Comparison of ENCODE assay signal across 1 cellular context in genomic region chr6:115997990-115998585, GRCh38.
TF ChIP-seq lines count a peak whose summit lies in the region.

No MANE protein-coding gene starts in this region.

TF ChIP-seq in HepG2, 621 proteins besides CTCF, POLR2A, EP300 and RAD21 (continued from another document):
- TF ChIP-seq PAXIP1 (CRISPR knock-in tag; conservative IDR thresholded peaks at IDR 0.05) (peak; percentile 69), SP4 (CRISPR knock-in tag; IDR thresholded peaks at IDR 0.05) (0 out of 2 replicates have a peak, but pooled peaks have one; percentile 31), TBX3 (IDR thresholded peaks at IDR 0.05; ENCODE audit: borderline replicate concordance) (peak; percentile 32; the same call in 1 of the 2 replicates), HINFP (CRISPR knock-in tag; IDR thresholded peaks at IDR 0.05; ENCODE audit: low read depth) (no peak), ARID5B (CRISPR knock-in tag; IDR thresholded peaks at IDR 0.05) (0 out of 2 replicates have a peak, but pooled peaks have one; percentile 38), JARID2 (CRISPR knock-in tag; IDR thresholded peaks at IDR 0.05; ENCODE audit: insufficient replicate concordance) (no peak), ASH2L (IDR thresholded peaks at IDR 0.05; ENCODE audit: insufficient read length, low read depth, low read length) (peak; percentile 67), HNF4G (IDR thresholded peaks at IDR 0.05; ENCODE audit: borderline replicate concordance, low read depth, low read length) (peak; percentile 59; the same call in 1 of the 2 replicates), HNF4G (CRISPR knock-in tag; IDR thresholded peaks at IDR 0.05; ENCODE audit: borderline replicate concordance, low read depth) (no peak), TCF7 (IDR thresholded peaks at IDR 0.05; ENCODE audit: low read depth) (peak; percentile 54), RFX5 (IDR thresholded peaks at IDR 0.05; ENCODE audit: low read depth, low read length) (peak; percentile 73), PAF1 (CRISPR knock-in tag; IDR thresholded peaks at IDR 0.05) (no peak), HNF4A (CRISPR knock-in tag; IDR thresholded peaks at IDR 0.05) (peak; percentile 85), ZNF501 (CRISPR knock-in tag; IDR thresholded peaks at IDR 0.05) (no peak), DNMT1 (CRISPR knock-in tag; IDR thresholded peaks at IDR 0.05) (no peak), MYNN (CRISPR knock-in tag; IDR thresholded peaks at IDR 0.05; ENCODE audit: low read depth) (no peak), ZSCAN20 (CRISPR knock-in tag; IDR thresholded peaks at IDR 0.05; ENCODE audit: borderline replicate concordance) (no peak), POGZ (CRISPR knock-in tag; IDR thresholded peaks at IDR 0.05) (peak; percentile 20; the same call in 1 of the 2 replicates), ZNF644 (CRISPR knock-in tag; IDR thresholded peaks at IDR 0.05; ENCODE audit: low read depth) (no peak), NONO (IDR thresholded peaks at IDR 0.05) (no peak), NONO (CRISPR knock-in tag; conservative IDR thresholded peaks at IDR 0.05) (no peak), SOX6 (IDR thresholded peaks at IDR 0.05) (no peak), SOX6 (CRISPR knock-in tag; IDR thresholded peaks at IDR 0.05) (0 out of 2 replicates have a peak, but pooled peaks have one; percentile 27), LCORL (IDR thresholded peaks at IDR 0.05) (peak; percentile 78; the same call in 1 of the 2 replicates), LCORL (CRISPR knock-in tag; IDR thresholded peaks at IDR 0.05) (0 out of 2 replicates have a peak, but pooled peaks have one; percentile 20), SOX5 (CRISPR knock-in tag; IDR thresholded peaks at IDR 0.05; ENCODE audit: borderline replicate concordance) (0 out of 2 replicates have a peak, but pooled peaks have one; percentile 14), NCOR1 (IDR thresholded peaks at IDR 0.05; ENCODE audit: borderline replicate concordance, low read length) (peak; percentile 94; the same call in 1 of the 2 replicates), RFXAP (CRISPR knock-in tag; IDR thresholded peaks at IDR 0.05; ENCODE audit: borderline replicate concordance) (0 out of 2 replicates have a peak, but pooled peaks have one; percentile 22), ZFAT (CRISPR knock-in tag; conservative IDR thresholded peaks at IDR 0.05) (no peak), MED1 (CRISPR knock-in tag; IDR thresholded peaks at IDR 0.05) (0 out of 2 replicates have a peak, but pooled peaks have one; percentile 12), ISL2 (CRISPR knock-in tag; IDR thresholded peaks at IDR 0.05) (0 out of 2 replicates have a peak, but pooled peaks have one; percentile 22), ZNF292 (CRISPR knock-in tag; IDR thresholded peaks at IDR 0.05; ENCODE audit: borderline replicate concordance, low read depth) (peak; percentile 44; the same call in 1 of the 2 replicates), FOXK2 (IDR thresholded peaks at IDR 0.05) (0 out of 2 replicates have a peak, but pooled peaks have one; percentile 17), ZMYM4 (CRISPR knock-in tag; IDR thresholded peaks at IDR 0.05) (peak; percentile 40; the same call in 1 of the 2 replicates), ZNF18 (CRISPR knock-in tag; IDR thresholded peaks at IDR 0.05; ENCODE audit: insufficient replicate concordance) (no peak), ZNF280D (CRISPR knock-in tag; IDR thresholded peaks at IDR 0.05) (0 out of 2 replicates have a peak, but pooled peaks have one; percentile 52)
